In the genomic region with DNA sequence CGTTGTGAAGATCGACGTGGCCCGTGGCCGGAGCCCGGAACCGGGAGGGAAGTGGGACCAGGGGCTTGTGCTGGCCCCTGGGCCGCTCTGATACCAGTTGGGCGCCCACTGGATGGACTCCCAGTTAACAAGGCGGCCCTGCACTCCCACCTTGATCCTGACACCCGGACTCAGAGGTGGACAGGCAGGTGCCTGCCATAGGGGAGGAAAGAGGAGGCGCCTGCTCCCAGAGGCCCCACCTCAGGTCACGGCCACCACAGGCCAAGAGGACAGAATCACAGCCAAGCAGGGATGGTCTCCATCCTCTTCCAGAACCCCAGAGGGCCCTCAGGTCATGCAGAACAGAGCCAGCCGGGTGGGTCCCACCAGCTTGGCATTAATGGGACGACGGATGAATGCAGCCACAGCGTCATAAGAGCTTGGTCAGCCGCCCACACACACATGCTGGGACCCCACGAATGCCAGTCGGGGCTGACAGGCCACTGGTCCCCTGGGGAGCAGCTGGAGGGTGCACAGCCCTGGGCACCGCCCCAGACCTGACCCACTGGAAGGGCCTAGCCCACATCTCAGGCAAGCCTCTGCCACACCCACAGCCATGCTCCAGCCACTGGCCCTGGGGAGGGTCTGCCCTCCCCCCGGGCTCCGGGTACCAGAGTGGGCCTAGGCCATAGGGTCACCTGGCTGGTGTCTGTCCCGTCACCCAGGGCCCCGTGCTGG, we compare ENCODE assay signal across 10 cellular contexts. TPM values are rescaled to one million over a fixed set of nuclear protein-coding genes. Genes with fewer than 3 reads are reported as not detected.
A peak's percentile ranks its signal among the peaks of the same experiment; 100 is the strongest.
DNase-seq lines count a peak whose midpoint lies in the region; ATAC-seq and TF ChIP-seq lines count a peak whose summit lies in the region.
"Had no signal": no experiment of that assay in that cellular context is flagged by ENCODE, and none has a peak within 500 bp of the region (broad histone marks: within the 10 kb centered on the region; RNA-seq: fewer than 3 reads in every experiment).

No MANE protein-coding gene starts in this region.

- no peak for TF ChIP-seq POLR2A in stomach (IDR thresholded peaks at IDR 0.05)

- peak overlapping the region; percentile 91 for H3K4me3 Mint-ChIP-seq in T-helper 2 cell treated with Interferon-gamma antibody and Interleukin-4, amounts not matched to agents 5 μg/mL and 100 μg/mL, for 36 hours

- TF ChIP-seq EP300 in stomach (IDR thresholded peaks at IDR 0.05) = no peak

- no peak for ATAC-seq in left lung
- no peak for ATAC-seq in HG02884 (IDR thresholded peaks at IDR 0.05; ENCODE audit: unreplicated experiment)

- H3K4me3 ChIP-seq in adipocyte (ENCODE audit: low read length) (peak overlapping the region; percentile 92), left lung (peak overlapping the region in 1 of 2 donors; percentile 99), stomach (peak overlapping the region; percentile 21 to 97 (median 86))
- H3K4me3 ChIP-seq: cardiac muscle cell had no signal

- H3K4me1 Mint-ChIP-seq in T-helper 2 cell treated with Interferon-gamma antibody and Interleukin-4, amounts not matched to agents 5 μg/mL and 100 μg/mL, for 36 hours (ENCODE audit: low read depth) = peaks cover 19% of the 10 kb centered on the region

- H3K4me1 ChIP-seq in adipocyte (ENCODE audit: control insufficient read depth, insufficient read depth, low read length) = peaks cover 27% of the 10 kb centered on the region
- H3K4me1 ChIP-seq in left lung = peaks cover 26 to 49% of the 10 kb centered on the region in 2 donors
- H3K4me1 ChIP-seq in stomach = peaks cover 52 to 75% (median 71%) of the 10 kb centered on the region in 4 donors

- H3K9me3 ChIP-seq in adipocyte (ENCODE audit: control insufficient read depth, low read length) = no peaks in the 10 kb centered on the region
- no peaks in the 10 kb centered on the region for H3K9me3 ChIP-seq in left lung
- H3K9me3 ChIP-seq in stomach = no peaks in the 10 kb centered on the region

- WGBS in stomach, 5 donors = 56 to 74% (median 58%) methylated on average over 24 to 25 of the region's 25 CpGs

- H3K36me3 ChIP-seq in adipocyte (ENCODE audit: control insufficient read depth, insufficient read depth, low read length, severe bottlenecking) = peaks cover 4% of the 10 kb centered on the region
- H3K36me3 ChIP-seq in left lung = peaks cover 0 to 41% of the 10 kb centered on the region in 2 donors
- H3K36me3 ChIP-seq in stomach = peaks cover 0 to 24% (median 13%) of the 10 kb centered on the region in 4 donors
- H3K36me3 ChIP-seq: cardiac muscle cell had no signal

- no peaks in the 10 kb centered on the region for H3K27me3 Mint-ChIP-seq in T-helper 2 cell treated with Interferon-gamma antibody and Interleukin-4, amounts not matched to agents 5 μg/mL and 100 μg/mL, for 36 hours (ENCODE audit: low read depth)
- H3K27me3 Mint-ChIP-seq: activated B cell treated with CpG ODN at 0.5 μM for 24 hours had no signal

- H3K36me3 Mint-ChIP-seq in T-helper 2 cell treated with Interferon-gamma antibody and Interleukin-4, amounts not matched to agents 5 μg/mL and 100 μg/mL, for 36 hours (ENCODE audit: low read depth) = peaks cover 21% of the 10 kb centered on the region

- peak overlapping the region; percentile 98 for H3K9ac ChIP-seq in adipocyte (ENCODE audit: low read length)

- H3K27ac Mint-ChIP-seq in T-helper 2 cell treated with Interferon-gamma antibody and Interleukin-4, amounts not matched to agents 5 μg/mL and 100 μg/mL, for 36 hours = peak overlapping the region; percentile 15
- H3K27ac Mint-ChIP-seq: activated B cell treated with CpG ODN at 0.5 μM for 24 hours had no signal

- DNase-seq in T-helper 2 cell treated with Interferon-gamma antibody and Interleukin-4, amounts not matched to agents 5 μg/mL and 100 μg/mL, for 36 hours (ENCODE audit: low spot score) = no peak
- DNase-seq in T-helper 2 cell (no peak), adipocyte (ENCODE audit: low read depth) (no peak), left lung (no peak), stomach (no peak), GM19240 (ENCODE audit: insufficient read length, low spot score) (no peak)
- DNase-seq in stimulated activated CD4-positive, alpha-beta T cell treated with anti-CD3 and anti-CD28 coated beads, Interleukin-15, amount 100 ng/mL, for 24 hours = no peak
- DNase-seq: activated B cell treated with CpG ODN at 0.5 μM for 24 hours had no signal

- no peak for TF ChIP-seq CTCF in left lung (IDR thresholded peaks at IDR 0.05)
- no peak for TF ChIP-seq CTCF in stomach (IDR thresholded peaks at IDR 0.05)

- H3K9me3 Mint-ChIP-seq in T-helper 2 cell treated with Interferon-gamma antibody and Interleukin-4, amounts not matched to agents 5 μg/mL and 100 μg/mL, for 36 hours = no peaks in the 10 kb centered on the region
- H3K9me3 Mint-ChIP-seq: activated B cell treated with CpG ODN at 0.5 μM for 24 hours had no signal

- H3K27ac ChIP-seq in left lung (peak overlapping the region; percentile 76 to 97), stomach (peak overlapping the region; percentile 74 to 97 (median 96))
- H3K27ac ChIP-seq: cardiac muscle cell had no signal

- H3K27me3 ChIP-seq in adipocyte (replicated peaks; ENCODE audit: control insufficient read depth, insufficient read depth, low read length) (no peaks in the 10 kb centered on the region), left lung (no peaks in the 10 kb centered on the region), stomach (no peaks in the 10 kb centered on the region)
- H3K27me3 ChIP-seq: cardiac muscle cell had no signal

- intact Hi-C loops in left lung (cut with DNase I) = no loop called here
- intact Hi-C loops in stomach (cut with DNase I; ENCODE audit: low total_unique reads) = no loop called here

RNA-seq across cellular contexts. Expression of gene KLF16, which starts 9.6 kb away (rescaled TPM):
- total RNA-seq in left lung (10 to 100 TPM; 18.5 to 28.8 TPM), stomach (10 to 100 TPM in 2 of 5 donors, 1 to 10 TPM in 2, not detected in 1; 3.5 to 31.9 (median 15.8) TPM)
- polyA plus RNA-seq in stomach = 1 to 10 TPM; 5.0 to 7.6 (median 6.6) TPM

RNA-seq across cellular contexts. Expression of gene ABHD17A, which starts 12.3 kb away (rescaled TPM):
- total RNA-seq in left lung (10 to 100 TPM; 70.2 to 72.7 TPM), stomach (100 to 1,000 TPM in 1 of 5 donors, 10 to 100 TPM in 4; 25.7 to 177 (median 33.0) TPM)
- 10 to 100 TPM; 73.0 to 76.3 (median 75.5) TPM for polyA plus RNA-seq in stomach

RNA-seq across cellular contexts. Expression of gene REXO1, which starts 24.7 kb away (rescaled TPM):
- total RNA-seq in left lung (10 to 100 TPM; 20.3 to 30.8 TPM), stomach (100 to 1,000 TPM in 1 of 5 donors, 10 to 100 TPM in 4; 10.1 to 164 (median 25.7) TPM)
- 10 to 100 TPM; 10.1 to 15.5 (median 15.2) TPM for polyA plus RNA-seq in stomach

RNA-seq across cellular contexts. Expression of gene ADAT3, which starts 32.2 kb away (rescaled TPM):
- total RNA-seq in left lung (1 to 10 TPM; 7.2 to 9.4 TPM), stomach (10 to 100 TPM in 3 of 5 donors, 1 to 10 TPM in 2; 4.2 to 75.9 (median 18.3) TPM)
- 1 to 10 TPM; 5.5 to 6.7 (median 6.0) TPM for polyA plus RNA-seq in stomach

RNA-seq across cellular contexts. Expression of gene SCAMP4, which starts 32.2 kb away (rescaled TPM):
- total RNA-seq in left lung (10 to 100 TPM; 75.4 to 86.6 TPM), stomach (10 to 100 TPM; 10.7 to 77.6 (median 17.9) TPM)
- 10 to 100 TPM in 2 of 3 donors, 1 to 10 TPM in 1; 7.8 to 23.9 (median 19.4) TPM for polyA plus RNA-seq in stomach
